Comparison of ENCODE assay signal across 15 cellular contexts in genomic region chrX:15881498-15881897, GRCh38. TPM values are rescaled to one million over a fixed set of nuclear protein-coding genes. Genes with fewer than 3 reads are reported as not detected.
DNase-seq lines count a peak whose midpoint lies in the region; ATAC-seq, FAIRE-seq and TF ChIP-seq lines count a peak whose summit lies in the region.
"Had no signal": no experiment of that assay in that cellular context is flagged by ENCODE, and none has a peak within 500 bp of the region (broad histone marks: within the 10 kb centered on the region; RNA-seq: fewer than 3 reads in every experiment).

No MANE protein-coding gene starts in this region.

- ATAC-seq in GM21381 (IDR thresholded peaks at IDR 0.05; ENCODE audit: unreplicated experiment) (peak; percentile 45), HG03354 (IDR thresholded peaks at IDR 0.05; ENCODE audit: poor library complexity, severe bottlenecking, unreplicated experiment) (peak; percentile 56), T-helper 17 cell (no peak)

- H3K27me3 Mint-ChIP-seq in T-helper 17 cell, result no peaks in the 10 kb centered on the region
- H3K27me3 Mint-ChIP-seq: CD4-positive, CD25-positive, alpha-beta regulatory T cell had no signal

- peaks cover 3% of the 10 kb centered on the region for H3K4me1 Mint-ChIP-seq in T-helper 17 cell

- peaks cover 2% of the 10 kb centered on the region for H3K9me3 ChIP-seq in T-helper 17 cell (ENCODE audit: control insufficient read depth, low read length, poor library complexity, severe bottlenecking)

- peak; percentile 91 for FAIRE-seq in GM12892 (lab: Jason Lieb, UNC)

- no peak for TF ChIP-seq POLR2A in GM12892 (IDR thresholded peaks at IDR 0.05; ENCODE audit: low read depth, low read length)

- no peak for DNase-seq in GM12892 (ENCODE audit: insufficient read length)
- DNase-seq in kidney tubule cell (ENCODE audit: low spot score), result peak; percentile 71
- no peak for DNase-seq in NCI-H2029 (lab: John Stamatoyannopoulos, UW)
- DNase-seq in T-helper 17 cell, result no peak
- no peak for DNase-seq in ureter (ENCODE audit: low spot score)
- DNase-seq: ACHN; Calu3; CD4-positive, CD25-positive, alpha-beta regulatory T cell; DMS 273 treated with DMSO at 0.1 percent for 48 hours; HCEC 1CT; HFFc6; KG1 had no signal

- H3K27ac Mint-ChIP-seq in T-helper 17 cell, result no peak overlapping the region
- H3K27ac Mint-ChIP-seq: CD4-positive, CD25-positive, alpha-beta regulatory T cell; HFFc6 had no signal

- H3K36me3 Mint-ChIP-seq in T-helper 17 cell (ENCODE audit: low read depth), result no peaks in the 10 kb centered on the region
- H3K36me3 Mint-ChIP-seq: CD4-positive, CD25-positive, alpha-beta regulatory T cell had no signal

- no peak overlapping the region for H3K4me3 Mint-ChIP-seq in T-helper 17 cell
- H3K4me3 Mint-ChIP-seq: CD4-positive, CD25-positive, alpha-beta regulatory T cell; HFFc6; IgD-negative memory B cell had no signal

RNA-seq across cellular contexts. Expression of gene AP1S2, which starts 26.9 kb away (rescaled TPM):
- polyA plus RNA-seq in GM12892 (2012; ENCODE audit: missing spikeins), result 82.7 TPM
- total RNA-seq in T-helper 17 cell (10 to 100 TPM; 27.0 to 33.3 TPM), ureter (12.6 TPM)
